Comparison of ENCODE assay signal across 35 cellular contexts in the genomic region with DNA sequence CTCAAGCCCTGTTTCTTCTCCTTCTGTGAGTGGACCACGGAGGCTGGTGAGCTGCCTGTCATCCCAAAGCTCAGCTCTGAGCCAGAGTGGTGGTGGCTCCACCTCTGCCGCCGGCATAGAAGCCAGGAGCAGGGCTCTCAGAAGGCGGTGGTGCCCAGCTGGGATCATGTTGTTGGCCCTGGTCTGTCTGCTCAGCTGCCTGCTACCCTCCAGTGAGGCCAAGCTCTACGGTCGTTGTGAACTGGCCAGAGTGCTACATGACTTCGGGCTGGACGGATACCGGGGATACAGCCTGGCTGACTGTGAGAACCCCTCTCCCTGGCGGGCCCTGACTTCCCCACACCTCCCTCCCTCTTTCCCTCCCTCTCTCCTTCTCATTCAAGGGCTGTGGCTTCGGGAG. TPM values are rescaled to one million over a fixed set of nuclear protein-coding genes. Genes with fewer than 3 reads are reported as not detected.
"Had no signal": no experiment of that assay in that cellular context is flagged by ENCODE, and none has a peak within 500 bp of the region (broad histone marks: within the 10 kb centered on the region; RNA-seq: fewer than 3 reads in every experiment).

No MANE protein-coding gene starts in this region.

- DNase-seq: natural killer cell; nucleus accumbens; right cardiac atrium; right lobe of liver; sigmoid colon; small intestine; stimulated activated CD4-positive, alpha-beta T cell treated with anti-CD3 and anti-CD28 coated beads, Interleukin-15, amount 100 ng/mL, for 24 hours; stimulated activated CD4-positive, alpha-beta T cell treated with anti-CD3 and anti-CD28 coated beads, Interleukin-2, amount 100 ng/mL, for 24 hours; stimulated activated CD4-positive, alpha-beta T cell treated with anti-CD3 and anti-CD28 coated beads, Interleukin-2, amount 100 ng/mL, for 48 hours; stimulated activated CD4-positive, alpha-beta T cell treated with anti-CD3 and anti-CD28 coated beads, Interleukin-4, amount 100 ng/mL, for 24 hours; stimulated activated naive B cell treated with anti-CD40 and anti-IgM and Interleukin-4, amounts not matched to agents 10 μg/mL and 1 μg/mL and 100 μg/mL, for 72 hours; stimulated activated naive CD4-positive, alpha-beta T cell treated with Interleukin-2 at 50 U/mL for 16 hours; stomach; thyroid gland; trophoblast cell; upper lobe of left lung had no signal

- H3K36me3 Mint-ChIP-seq: natural killer cell; neural progenitor cell; stimulated activated effector memory CD8-positive, alpha-beta T cell treated with anti-CD3 and anti-CD28 coated beads, Interleukin-12 subunit alpha, Interleukin-12 subunit beta, amount 100 ng/mL, for 72 hours; stimulated activated naive B cell treated with anti-CD40 and anti-IgM and Interleukin-4, amounts not matched to agents 10 μg/mL and 1 μg/mL and 100 μg/mL, for 72 hours had no signal

- H3K9me3 ChIP-seq: neutrophil, pancreas, prostate gland, right lobe of liver, sigmoid colon, stomach, thoracic aorta, thyroid gland, tibial nerve, upper lobe of left lung, vagina had no signal

- H3K4me1 ChIP-seq: neural progenitor cell, prostate gland, vagina had no signal

- H3K4me1 Mint-ChIP-seq: nephron had no signal

- H3K27ac ChIP-seq: neural progenitor cell, neutrophil, pancreas, prostate gland, right lobe of liver, sigmoid colon, stomach, thoracic aorta, thyroid gland, tibial nerve, upper lobe of left lung, vagina had no signal

- H3K9me3 Mint-ChIP-seq: natural killer cell; nephron; neural progenitor cell; stimulated activated effector memory CD8-positive, alpha-beta T cell treated with anti-CD3 and anti-CD28 coated beads, Interleukin-12 subunit alpha, Interleukin-12 subunit beta, amount 100 ng/mL, for 72 hours; stimulated activated naive B cell treated with anti-CD40 and anti-IgM and Interleukin-4, amounts not matched to agents 10 μg/mL and 1 μg/mL and 100 μg/mL, for 72 hours; stimulated activated naive CD8-positive, alpha-beta T cell treated with anti-CD3 and anti-CD28 coated beads, Interleukin-15, Interleukin-2, amounts not matched to agents 100 ng/mL and 50 ng/mL, for 24 hours had no signal

- H3K27me3 ChIP-seq: pancreas, right lobe of liver, thyroid gland, tibial nerve, upper lobe of left lung, vagina had no signal

- H3K4me3 ChIP-seq: neural progenitor cell, pancreas, prostate gland, right lobe of liver, sigmoid colon, stomach, thoracic aorta, thyroid gland, tibial nerve, upper lobe of left lung, vagina had no signal

- H3K4me3 Mint-ChIP-seq: natural killer cell; nephron; neural progenitor cell; stimulated activated effector memory CD8-positive, alpha-beta T cell treated with anti-CD3 and anti-CD28 coated beads, Interleukin-12 subunit alpha, Interleukin-12 subunit beta, amount 100 ng/mL, for 72 hours; stimulated activated naive B cell treated with anti-CD40 and anti-IgM and Interleukin-4, amounts not matched to agents 10 μg/mL and 1 μg/mL and 100 μg/mL, for 72 hours; stimulated activated naive CD8-positive, alpha-beta T cell treated with anti-CD3 and anti-CD28 coated beads, Interleukin-15, Interleukin-2, amounts not matched to agents 100 ng/mL and 50 ng/mL, for 24 hours had no signal

- H3K9ac ChIP-seq: neural progenitor cell had no signal

- H3K27ac Mint-ChIP-seq: natural killer cell; nephron; stimulated activated effector memory CD8-positive, alpha-beta T cell treated with anti-CD3 and anti-CD28 coated beads, Interleukin-12 subunit alpha, Interleukin-12 subunit beta, amount 100 ng/mL, for 72 hours; stimulated activated naive B cell treated with anti-CD40 and anti-IgM and Interleukin-4, amounts not matched to agents 10 μg/mL and 1 μg/mL and 100 μg/mL, for 72 hours; stimulated activated naive CD8-positive, alpha-beta T cell treated with anti-CD3 and anti-CD28 coated beads, Interleukin-15, Interleukin-2, amounts not matched to agents 100 ng/mL and 50 ng/mL, for 24 hours had no signal

- H3K36me3 ChIP-seq: neural progenitor cell, neutrophil, pancreas, prostate gland, right lobe of liver, sigmoid colon, stomach, thoracic aorta, thyroid gland, tibial nerve, upper lobe of left lung, vagina had no signal

RNA-seq across cellular contexts. Expression of a gene that starts 3.8 kb away (rescaled TPM):
- total RNA-seq: natural killer cell, omental fat pad, osteocyte, posterior vena cava, pulmonary artery endothelial cell, right cardiac atrium, right lobe of liver, sigmoid colon, skeletal muscle tissue, stomach, subcutaneous adipose tissue, temporal lobe, thoracic aorta, thyroid gland, tibial nerve, upper lobe of left lung, ureter, vagina had no signal
- polyA plus RNA-seq: neural cell, right cardiac atrium, sigmoid colon had no signal
